Comparison of ENCODE assay signal across 24 cellular contexts in genomic region chr7:46202379-46202778, GRCh38.
"Had no signal": no experiment of that assay in that cellular context is flagged by ENCODE, and none has a peak within 500 bp of the region (broad histone marks: within the 10 kb centered on the region; RNA-seq: fewer than 3 reads in every experiment).

No MANE protein-coding gene starts in this region.

- DNase-seq: activated CD4-positive, alpha-beta memory T cell treated with anti-CD3 and anti-CD28 coated beads for 36 hours; activated CD4-positive, alpha-beta T cell treated with anti-CD3 and anti-CD28 coated beads for 36 hours; activated CD4-positive, alpha-beta T cell treated with anti-CD3 and anti-CD28 coated beads, Interleukin-2, amount 10 ng/mL, durations not matched to agents 24 days and 14 days; activated CD4-positive, CD25-positive, alpha-beta regulatory T cell; activated CD4-positive, CD25-positive, alpha-beta regulatory T cell treated with anti-CD3 and anti-CD28 coated beads, Interleukin-2, amount 50 U/mL, for 72 hours; activated CD8-positive, alpha-beta memory T cell treated with anti-CD3 and anti-CD28 coated beads, Interleukin-2, amount 10 ng/mL, durations not matched to agents 7 days and 5 days; activated CD8-positive, alpha-beta memory T cell treated with anti-CD3 and anti-CD28 coated beads, Interleukin-2, amount 50 U/mL, for 4 hours; activated CD8-positive, alpha-beta T cell treated with anti-CD3 and anti-CD28 coated beads, Interleukin-2, amount 10 ng/mL, durations not matched to agents 7 days and 5 days; activated gamma-delta T cell; activated naive CD4-positive, alpha-beta T cell; activated naive CD4-positive, alpha-beta T cell treated with anti-CD3 and anti-CD28 coated beads, Interleukin-2, amount 10 ng/mL, durations not matched to agents 7 days and 5 days; activated naive CD8-positive, alpha-beta T cell treated with anti-CD3 and anti-CD28 coated beads, Interleukin-2, amount 10 ng/mL, durations not matched to agents 7 days and 5 days; activated T-cell treated with anti-CD3 and anti-CD28 coated beads, Interleukin-2, amount 50 U/mL, for 1 hour; activated T-cell treated with anti-CD3 and anti-CD28 coated beads, Interleukin-2, amount 50 U/mL, for 72 hours; central memory CD4-positive, alpha-beta T cell; cerebellar nuclear complex; colonic mucosa; effector CD8-positive, alpha-beta T cell; esophagus squamous epithelium; foreskin fibroblast; head of caudate nucleus; T-helper 1 cell; T-helper 17 cell; T1000 had no signal
